ENCODE assay signal across 29 cellular contexts in the genomic region with DNA sequence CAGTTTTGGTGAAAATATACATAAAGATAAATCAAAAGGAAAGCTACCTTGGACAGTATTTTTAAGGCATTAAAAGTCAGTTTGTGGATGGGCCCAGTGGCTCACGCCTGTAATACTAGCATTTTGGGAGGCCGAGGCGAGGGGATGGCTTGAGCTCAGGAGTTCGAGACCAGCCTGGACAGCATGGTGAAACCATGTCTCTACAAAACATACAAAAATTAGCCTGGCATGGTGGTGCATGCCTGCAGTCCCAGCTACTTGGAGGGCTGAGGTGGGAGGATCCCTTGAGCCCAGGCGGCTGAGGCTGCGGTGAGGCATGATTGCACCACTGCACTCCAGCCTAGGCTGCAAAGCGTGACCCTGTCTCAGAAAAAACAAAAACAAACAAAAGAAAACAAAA.
"Had no signal": no experiment of that assay in that cellular context is flagged by ENCODE, and none has a peak within 500 bp of the region (broad histone marks: within the 10 kb centered on the region; RNA-seq: fewer than 3 reads in every experiment).

No MANE protein-coding gene starts in this region.

- H3K27me3 Mint-ChIP-seq: stimulated activated memory B cell treated with anti-CD40 and anti-IgM and Interleukin-4, amounts not matched to agents 10 μg/mL and 1 μg/mL and 100 μg/mL, for 72 hours; stimulated activated naive B cell treated with anti-CD40 and anti-IgM and Interleukin-4, amounts not matched to agents 10 μg/mL and 1 μg/mL and 100 μg/mL, for 72 hours; stimulated activated naive CD8-positive, alpha-beta T cell treated with anti-CD3 and anti-CD28 coated beads, Interleukin-15, amount 100 ng/mL, for 72 hours; stimulated activated naive CD8-positive, alpha-beta T cell treated with anti-CD3 and anti-CD28 coated beads, Interleukin-15, Interleukin-2, amounts not matched to agents 100 ng/mL and 50 ng/mL, for 24 hours; type B pancreatic cell had no signal

- H3K4me3 ChIP-seq: stomach, suprapubic skin, testis, thoracic aorta, thyroid gland, tibial artery, tibial nerve, transverse colon, upper lobe of left lung, upper lobe of right lung, uterus, vagina had no signal

- H3K9me3 ChIP-seq: stomach, suprapubic skin, testis, thoracic aorta, thyroid gland, tibial artery, tibial nerve, upper lobe of left lung, upper lobe of right lung, uterus, vagina had no signal

- H3K9me3 Mint-ChIP-seq: stimulated activated memory B cell treated with anti-CD40 and anti-IgM and Interleukin-4, amounts not matched to agents 10 μg/mL and 1 μg/mL and 100 μg/mL, for 72 hours; stimulated activated naive CD8-positive, alpha-beta T cell treated with anti-CD3 and anti-CD28 coated beads, Interleukin-15, amount 100 ng/mL, for 72 hours; stimulated activated naive CD8-positive, alpha-beta T cell treated with anti-CD3 and anti-CD28 coated beads, Interleukin-15, Interleukin-2, amounts not matched to agents 100 ng/mL and 50 ng/mL, for 24 hours; type B pancreatic cell had no signal

- H3K4me1 ChIP-seq: stomach, suprapubic skin, testis, thyroid gland, tibial artery, tibial nerve, transverse colon, upper lobe of left lung, upper lobe of right lung, uterus, vagina had no signal

- H3K27ac ChIP-seq: stomach, suprapubic skin, testis, thoracic aorta, thyroid gland, tibial artery, tibial nerve, transverse colon, upper lobe of left lung, upper lobe of right lung, uterus, vagina had no signal

- H3K36me3 ChIP-seq: stomach, suprapubic skin, thoracic aorta, thyroid gland, tibial artery, tibial nerve, transverse colon, upper lobe of left lung, upper lobe of right lung, uterus, vagina had no signal

- ATAC-seq: stimulated activated effector memory CD8-positive, alpha-beta T cell treated with anti-CD3 and anti-CD28 coated beads, Interleukin-12 subunit alpha, Interleukin-12 subunit beta, amount 100 ng/mL, for 72 hours; stimulated activated memory B cell treated with anti-CD40 and anti-IgM and Interleukin-4, amounts not matched to agents 10 μg/mL and 1 μg/mL and 100 μg/mL, for 72 hours; stimulated activated naive B cell treated with anti-CD40 and anti-IgM and Interleukin-4, amounts not matched to agents 10 μg/mL and 1 μg/mL and 100 μg/mL, for 72 hours; stimulated activated naive CD8-positive, alpha-beta T cell treated with anti-CD3 and anti-CD28 coated beads, Interleukin-15, amount 100 ng/mL, for 72 hours; stimulated activated naive CD8-positive, alpha-beta T cell treated with anti-CD3 and anti-CD28 coated beads, Interleukin-15, Interleukin-2, amounts not matched to agents 100 U/mL and 50 U/mL, for 24 hours; upper lobe of right lung had no signal

- DNase-seq: stimulated activated CD4-positive, alpha-beta T cell treated with anti-CD3 and anti-CD28 coated beads, Interleukin-2, amount 100 ng/mL, for 48 hours; stimulated activated CD4-positive, alpha-beta T cell treated with anti-CD3 and anti-CD28 coated beads, Interleukin-4, amount 100 ng/mL, for 1 hour; stimulated activated CD4-positive, alpha-beta T cell treated with anti-CD3 and anti-CD28 coated beads, Interleukin-4, amount 100 ng/mL, for 24 hours; stimulated activated CD4-positive, alpha-beta T cell treated with anti-CD3 and anti-CD28 coated beads, Interleukin-4, amount 100 ng/mL, for 4 hours; stimulated activated CD8-positive, alpha-beta memory T cell treated with anti-CD3 and anti-CD28 coated beads, Interleukin-4, amount 100 ng/mL, for 48 hours; stimulated activated naive B cell treated with anti-CD40 and anti-IgM and Interleukin-4, amounts not matched to agents 10 μg/mL and 1 μg/mL and 100 μg/mL, for 72 hours; stimulated activated naive CD4-positive, alpha-beta T cell; stimulated activated naive CD4-positive, alpha-beta T cell treated with Interleukin-2 at 50 U/mL for 16 hours; stimulated activated naive CD8-positive, alpha-beta T cell treated with anti-CD3 and anti-CD28 coated beads, Interleukin-15, amount 100 ng/mL, for 72 hours; stimulated activated naive CD8-positive, alpha-beta T cell treated with anti-CD3 and anti-CD28 coated beads, Interleukin-15, Interleukin-2, amounts not matched to agents 100 U/mL and 50 U/mL, for 24 hours; stomach; substantia nigra; testis; thyroid gland; tibial artery; transverse colon; trophoblast cell; upper lobe of right lung; uterus had no signal

- H3K4me3 Mint-ChIP-seq: stimulated activated effector memory CD8-positive, alpha-beta T cell treated with anti-CD3 and anti-CD28 coated beads, Interleukin-12 subunit alpha, Interleukin-12 subunit beta, amount 100 ng/mL, for 72 hours; stimulated activated memory B cell treated with anti-CD40 and anti-IgM and Interleukin-4, amounts not matched to agents 10 μg/mL and 1 μg/mL and 100 μg/mL, for 72 hours; stimulated activated naive B cell treated with anti-CD40 and anti-IgM and Interleukin-4, amounts not matched to agents 10 μg/mL and 1 μg/mL and 100 μg/mL, for 72 hours; stimulated activated naive CD8-positive, alpha-beta T cell treated with anti-CD3 and anti-CD28 coated beads, Interleukin-15, amount 100 ng/mL, for 72 hours; stimulated activated naive CD8-positive, alpha-beta T cell treated with anti-CD3 and anti-CD28 coated beads, Interleukin-15, Interleukin-2, amounts not matched to agents 100 ng/mL and 50 ng/mL, for 24 hours; type B pancreatic cell had no signal

- H3K27me3 ChIP-seq: stomach, suprapubic skin, testis, thyroid gland, tibial artery, tibial nerve, transverse colon, upper lobe of left lung, upper lobe of right lung, uterus, vagina had no signal

- H3K4me1 Mint-ChIP-seq: stimulated activated effector memory CD8-positive, alpha-beta T cell treated with anti-CD3 and anti-CD28 coated beads, Interleukin-12 subunit alpha, Interleukin-12 subunit beta, amount 100 ng/mL, for 72 hours; stimulated activated memory B cell treated with anti-CD40 and anti-IgM and Interleukin-4, amounts not matched to agents 10 μg/mL and 1 μg/mL and 100 μg/mL, for 72 hours; stimulated activated naive B cell treated with anti-CD40 and anti-IgM and Interleukin-4, amounts not matched to agents 10 μg/mL and 1 μg/mL and 100 μg/mL, for 72 hours; stimulated activated naive CD8-positive, alpha-beta T cell treated with anti-CD3 and anti-CD28 coated beads, Interleukin-15, amount 100 ng/mL, for 72 hours had no signal

- H3K36me3 Mint-ChIP-seq: stimulated activated effector memory CD8-positive, alpha-beta T cell treated with anti-CD3 and anti-CD28 coated beads, Interleukin-12 subunit alpha, Interleukin-12 subunit beta, amount 100 ng/mL, for 72 hours; stimulated activated memory B cell treated with anti-CD40 and anti-IgM and Interleukin-4, amounts not matched to agents 10 μg/mL and 1 μg/mL and 100 μg/mL, for 72 hours; stimulated activated naive B cell treated with anti-CD40 and anti-IgM and Interleukin-4, amounts not matched to agents 10 μg/mL and 1 μg/mL and 100 μg/mL, for 72 hours; type B pancreatic cell had no signal

- H3K27ac Mint-ChIP-seq: stimulated activated effector memory CD8-positive, alpha-beta T cell treated with anti-CD3 and anti-CD28 coated beads, Interleukin-12 subunit alpha, Interleukin-12 subunit beta, amount 100 ng/mL, for 72 hours; stimulated activated memory B cell treated with anti-CD40 and anti-IgM and Interleukin-4, amounts not matched to agents 10 μg/mL and 1 μg/mL and 100 μg/mL, for 72 hours; stimulated activated naive B cell treated with anti-CD40 and anti-IgM and Interleukin-4, amounts not matched to agents 10 μg/mL and 1 μg/mL and 100 μg/mL, for 72 hours; stimulated activated naive CD8-positive, alpha-beta T cell treated with anti-CD3 and anti-CD28 coated beads, Interleukin-15, amount 100 ng/mL, for 72 hours; stimulated activated naive CD8-positive, alpha-beta T cell treated with anti-CD3 and anti-CD28 coated beads, Interleukin-15, Interleukin-2, amounts not matched to agents 100 ng/mL and 50 ng/mL, for 24 hours; type B pancreatic cell had no signal

- FAIRE-seq: urothelium cell line had no signal
